Comparison of ENCODE assay signal across 6 cellular contexts in genomic region chr19:43984687-43985000, GRCh38. TPM values are rescaled to one million over a fixed set of nuclear protein-coding genes. Genes with fewer than 3 reads are reported as not detected.
DNase-seq lines count a peak whose midpoint lies in the region; ATAC-seq and TF ChIP-seq lines count a peak whose summit lies in the region.

No MANE protein-coding gene starts in this region.

- WGBS in suprapubic skin, result 2% methylated on average over 14 of the region's 14 CpGs

- no peak for TF ChIP-seq EP300 in suprapubic skin (IDR thresholded peaks at IDR 0.05)

- CTCF ChIA-PET in CD8-positive, alpha-beta memory T cell (lab: Charles Lee), result no interaction called here

- H3K4me1 Mint-ChIP-seq in CD8-positive, alpha-beta memory T cell, result peaks cover 15 to 26% (median 15%) of the 10 kb centered on the region in 3 donors

- no peak overlapping the region for H3K9ac ChIP-seq in OCI-LY3 (ENCODE audit: low read length)

- H3K27me3 Mint-ChIP-seq in CD8-positive, alpha-beta memory T cell, result no peaks in the 10 kb centered on the region

- no peak overlapping the region for H2AFZ ChIP-seq in OCI-LY3 (ENCODE audit: low read depth, low read length)

- H3K9me3 Mint-ChIP-seq in CD8-positive, alpha-beta memory T cell, result peaks cover 0 to 6% (median 3%) of the 10 kb centered on the region in 5 donors

- H3K4me2 ChIP-seq in OCI-LY3 (ENCODE audit: low read length), result no peak overlapping the region

- TF ChIP-seq CTCF in OCI-LY3 (IDR thresholded peaks at IDR 0.05; ENCODE audit: low read depth, low read length), result no peak
- no peak for TF ChIP-seq CTCF in cardiac muscle cell (IDR thresholded peaks at IDR 0.05; ENCODE audit: low read depth, low read length)
- TF ChIP-seq CTCF in suprapubic skin (IDR thresholded peaks at IDR 0.05), result no peak

- no peaks in the 10 kb centered on the region for H3K79me2 ChIP-seq in OCI-LY3 (ENCODE audit: low read length)

- H3K4me1 ChIP-seq in CD8-positive, alpha-beta memory T cell (ENCODE audit: insufficient read depth, low read length), result peaks cover 6% of the 10 kb centered on the region
- H3K4me1 ChIP-seq in OCI-LY3 (ENCODE audit: low read length) (no peaks in the 10 kb centered on the region), cardiac muscle cell (ENCODE audit: low read depth) (no peaks in the 10 kb centered on the region), suprapubic skin (peaks cover 9% of the 10 kb centered on the region)

- peaks cover 4% of the 10 kb centered on the region for H3K36me3 ChIP-seq in CD8-positive, alpha-beta memory T cell (ENCODE audit: insufficient read depth, low read length)
- H3K36me3 ChIP-seq in OCI-LY3 (replicated peaks; ENCODE audit: low read depth, low read length), result no peaks in the 10 kb centered on the region
- peaks cover 5% of the 10 kb centered on the region for H3K36me3 ChIP-seq in cardiac muscle cell
- H3K36me3 ChIP-seq in suprapubic skin, result peaks cover 11% of the 10 kb centered on the region

- no peak for TF ChIP-seq POLR2A in suprapubic skin (IDR thresholded peaks at IDR 0.05)

- no peak for ATAC-seq in GM18867 (IDR thresholded peaks at IDR 0.05; ENCODE audit: unreplicated experiment)

- POLR2A ChIA-PET in CD8-positive, alpha-beta memory T cell (lab: Charles Lee), result interaction anchor here (1.4 kb wide), 1 partner anchor 17 kb away, joined by 3 read pairs; no protein-coding TSS in a partner anchor

- no peaks in the 10 kb centered on the region for H3K9me3 ChIP-seq in CD8-positive, alpha-beta memory T cell (ENCODE audit: low read length)
- H3K9me3 ChIP-seq in OCI-LY3 (ENCODE audit: insufficient read depth, low read length), result peaks cover 3% of the 10 kb centered on the region; the same call in 1 of the 2 replicates
- H3K9me3 ChIP-seq in cardiac muscle cell (ENCODE audit: low read depth), result no peaks in the 10 kb centered on the region
- peaks cover 8% of the 10 kb centered on the region for H3K9me3 ChIP-seq in suprapubic skin

- no peaks in the 10 kb centered on the region for H4K20me1 ChIP-seq in OCI-LY3 (ENCODE audit: insufficient read depth, low read length)

- peak overlapping the region in 7 of 8 donors; percentile 43 to 99 (median 95) for H3K27ac Mint-ChIP-seq in CD8-positive, alpha-beta memory T cell

- no peak for DNase-seq in CD8-positive, alpha-beta memory T cell
- DNase-seq in cardiac muscle cell (ENCODE audit: low read depth in 1 of 2, low spot score in 1 of 2) (no peak), suprapubic skin (ENCODE audit: low spot score in 2 of 2) (no peak), glomerular visceral epithelial cell (ENCODE audit: extremely low spot score) (no peak)

- H3K27ac ChIP-seq in CD8-positive, alpha-beta memory T cell (ENCODE audit: low read depth, low read length), result no peak overlapping the region
- no peak overlapping the region for H3K27ac ChIP-seq in OCI-LY3 (ENCODE audit: low read length)
- H3K27ac ChIP-seq in cardiac muscle cell, result peak overlapping the region; percentile 55
- H3K27ac ChIP-seq in suprapubic skin, result peak overlapping the region; percentile 58

- H3K4me3 Mint-ChIP-seq in CD8-positive, alpha-beta memory T cell, result peak overlapping the region; percentile 89 to 99 (median 98)

- peak overlapping the region; percentile 92 for H3K4me3 ChIP-seq in CD8-positive, alpha-beta memory T cell (ENCODE audit: low read length)
- H3K4me3 ChIP-seq in OCI-LY3 (ENCODE audit: low read length), result peak overlapping the region; percentile 60; the same call in 1 of the 2 replicates
- peak overlapping the region; percentile 96 for H3K4me3 ChIP-seq in cardiac muscle cell
- H3K4me3 ChIP-seq in suprapubic skin, result peak overlapping the region; percentile 77

- no peaks in the 10 kb centered on the region for H3K27me3 ChIP-seq in CD8-positive, alpha-beta memory T cell (ENCODE audit: insufficient read depth, low read length, poor library complexity, severe bottlenecking)
- H3K27me3 ChIP-seq in OCI-LY3 (ENCODE audit: low read depth, low read length) (no peaks in the 10 kb centered on the region), cardiac muscle cell (no peaks in the 10 kb centered on the region), suprapubic skin (no peaks in the 10 kb centered on the region)

- H3K36me3 Mint-ChIP-seq in CD8-positive, alpha-beta memory T cell, result peaks cover 15 to 31% (median 29%) of the 10 kb centered on the region in 3 donors

RNA-seq across cellular contexts. Expression of gene ZNF155, which starts 0.7 kb away (rescaled TPM):
- 1 to 10 TPM; 5.0 to 5.4 TPM for total RNA-seq in CD8-positive, alpha-beta memory T cell
- polyA plus RNA-seq in CD8-positive, alpha-beta memory T cell, result 5.8 TPM
- 9.3 and 13.9 TPM in 2 replicates for total RNA-seq in cardiac muscle cell
- polyA plus RNA-seq in cardiac muscle cell, result 9.0 and 16.7 TPM in 2 replicates
- 1 to 10 TPM; 2.2 to 10.0 (median 8.0) TPM for total RNA-seq in suprapubic skin

RNA-seq across cellular contexts. Expression of gene ZNF230, which starts 18.1 kb away (rescaled TPM):
- 1 to 10 TPM; 3.9 to 4.9 TPM for total RNA-seq in CD8-positive, alpha-beta memory T cell
- polyA plus RNA-seq in CD8-positive, alpha-beta memory T cell, result 3.4 TPM
- 4.3 and 6.0 TPM in 2 replicates for total RNA-seq in cardiac muscle cell
- 3.1 and 4.7 TPM in 2 replicates for polyA plus RNA-seq in cardiac muscle cell
- 10 to 100 TPM in 1 of 4 donors, 1 to 10 TPM in 3; 1.7 to 11.3 (median 2.3) TPM for total RNA-seq in suprapubic skin

RNA-seq across cellular contexts. Expression of gene ZNF221, which starts 33.6 kb away (rescaled TPM):
- total RNA-seq in CD8-positive, alpha-beta memory T cell, result 1 to 10 TPM; 1.7 to 1.8 TPM
- 3.3 TPM for polyA plus RNA-seq in CD8-positive, alpha-beta memory T cell
- total RNA-seq in cardiac muscle cell (3.8 and 9.3 TPM in 2 replicates), suprapubic skin (1 to 10 TPM; 2.1 to 6.8 (median 3.0) TPM)
- polyA plus RNA-seq in cardiac muscle cell, result 0.54 and 3.7 TPM in 2 replicates

RNA-seq across cellular contexts. Expression of gene ZNF222, which starts 40.5 kb away (rescaled TPM):
- 1 to 10 TPM; 2.5 to 3.3 TPM for total RNA-seq in CD8-positive, alpha-beta memory T cell
- 3.2 TPM for polyA plus RNA-seq in CD8-positive, alpha-beta memory T cell
- total RNA-seq in cardiac muscle cell, result 5.1 and 11.6 TPM in 2 replicates
- polyA plus RNA-seq in cardiac muscle cell, result 3.2 and 5.1 TPM in 2 replicates
- 1 to 10 TPM; 2.7 to 4.3 (median 3.4) TPM for total RNA-seq in suprapubic skin

RNA-seq across cellular contexts. Expression of gene ZNF45, which starts 49.6 kb away (rescaled TPM):
- total RNA-seq in CD8-positive, alpha-beta memory T cell, result 10 to 100 TPM; 10.0 to 11.7 TPM
- polyA plus RNA-seq in CD8-positive, alpha-beta memory T cell, result 15.0 TPM
- total RNA-seq in cardiac muscle cell (13.4 and 14.3 TPM in 2 replicates), suprapubic skin (10 to 100 TPM in 2 of 4 donors, 1 to 10 TPM in 2; 5.8 to 10.8 (median 9.9) TPM)
- polyA plus RNA-seq in cardiac muscle cell, result 7.9 and 10.1 TPM in 2 replicates

Comparison
In these comparisons a context has a peak if more than half of its experiments do, and no peak if none do; other contexts are left out.
1. H3K27ac ChIP-seq: peak in cardiac muscle cell (single experiment) and suprapubic skin (single experiment); none in CD8-positive, alpha-beta memory T cell (single experiment) and OCI-LY3 (single experiment).
2. Peak in every context shown above with its lines, with median percentiles within 50 percentile points of each other: H3K4me3 ChIP-seq.